13 cellular contexts compared by ENCODE assay signal in genomic region chr4:125664091-125664767, GRCh38.
"Had no signal": no experiment of that assay in that cellular context is flagged by ENCODE, and none has a peak within 500 bp of the region (broad histone marks: within the 10 kb centered on the region; RNA-seq: fewer than 3 reads in every experiment).

No MANE protein-coding gene starts in this region.

- ATAC-seq: gastroesophageal sphincter; left lung; naive thymus-derived CD8-positive, alpha-beta T cell; right lobe of liver had no signal

- DNase-seq: activated B cell treated with CpG ODN at 0.5 μM for 24 hours; activated CD4-positive, alpha-beta T cell treated with anti-CD3 and anti-CD28 coated beads, Interleukin-2, amount 10 ng/mL, durations not matched to agents 7 days and 5 days; activated CD8-positive, alpha-beta memory T cell treated with anti-CD3 and anti-CD28 coated beads for 24 hours; activated gamma-delta T cell treated with Interleukin-2 at 50 U/mL for 16 hours; activated naive CD8-positive, alpha-beta T cell treated with anti-CD3 and anti-CD28 coated beads for 36 hours; left lung; naive thymus-derived CD8-positive, alpha-beta T cell; nucleus accumbens; right lobe of liver; spleen; stomach had no signal

- H3K4me3 ChIP-seq: gastroesophageal sphincter, left lung, right lobe of liver, spleen, stomach, thoracic aorta had no signal
